Comparison of ENCODE assay signal across 1 cellular context in the genomic region with DNA sequence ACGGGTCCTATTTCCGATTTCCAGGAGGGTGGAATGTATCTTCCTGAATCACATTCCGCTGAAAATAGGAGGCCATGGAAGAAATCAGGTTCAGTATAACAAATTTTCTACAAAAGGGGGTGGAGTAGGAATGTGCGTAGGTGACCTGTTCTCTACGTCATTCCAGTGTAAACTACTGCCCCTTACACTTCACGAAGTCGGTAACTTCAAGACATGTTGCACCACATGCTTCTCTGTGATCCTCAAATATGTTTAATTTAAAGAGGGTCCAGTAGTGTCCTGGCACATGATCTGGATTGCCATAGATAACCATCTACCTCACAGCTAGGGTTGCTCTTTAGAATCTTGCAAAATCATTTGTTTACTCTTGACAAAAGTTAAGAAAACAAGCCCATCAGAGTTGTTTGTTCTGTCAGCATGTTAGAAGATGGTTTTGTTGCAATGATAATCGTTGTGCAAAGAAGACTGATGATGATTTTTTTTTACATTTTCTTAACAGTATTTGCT.
A peak's percentile ranks its signal among the peaks of the same experiment; 100 is the strongest.
TF ChIP-seq lines count a peak whose summit lies in the region.

No MANE protein-coding gene starts in this region.

TF ChIP-seq in HepG2, 621 proteins besides CTCF, POLR2A, EP300 and RAD21 (continued from another document and continues in another):
- TF ChIP-seq, protein P1, sequence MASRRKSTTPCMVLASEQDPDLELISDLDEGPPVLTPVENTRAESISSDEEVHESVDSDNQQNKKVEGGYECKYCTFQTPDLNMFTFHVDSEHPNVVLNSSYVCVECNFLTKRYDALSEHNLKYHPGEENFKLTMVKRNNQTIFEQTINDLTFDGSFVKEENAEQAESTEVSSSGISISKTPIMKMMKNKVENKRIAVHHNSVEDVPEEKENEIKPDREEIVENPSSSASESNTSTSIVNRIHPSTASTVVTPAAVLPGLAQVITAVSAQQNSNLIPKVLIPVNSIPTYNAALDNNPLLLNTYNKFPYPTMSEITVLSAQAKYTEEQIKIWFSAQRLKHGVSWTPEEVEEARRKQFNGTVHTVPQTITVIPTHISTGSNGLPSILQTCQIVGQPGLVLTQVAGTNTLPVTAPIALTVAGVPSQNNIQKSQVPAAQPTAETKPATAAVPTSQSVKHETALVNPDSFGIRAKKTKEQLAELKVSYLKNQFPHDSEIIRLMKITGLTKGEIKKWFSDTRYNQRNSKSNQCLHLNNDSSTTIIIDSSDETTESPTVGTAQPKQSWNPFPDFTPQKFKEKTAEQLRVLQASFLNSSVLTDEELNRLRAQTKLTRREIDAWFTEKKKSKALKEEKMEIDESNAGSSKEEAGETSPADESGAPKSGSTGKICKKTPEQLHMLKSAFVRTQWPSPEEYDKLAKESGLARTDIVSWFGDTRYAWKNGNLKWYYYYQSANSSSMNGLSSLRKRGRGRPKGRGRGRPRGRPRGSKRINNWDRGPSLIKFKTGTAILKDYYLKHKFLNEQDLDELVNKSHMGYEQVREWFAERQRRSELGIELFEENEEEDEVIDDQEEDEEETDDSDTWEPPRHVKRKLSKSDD (CRISPR knock-in tag; IDR thresholded peaks at IDR 0.05; ENCODE audit: low read depth): peak; percentile 99
- TF ChIP-seq ZNF724P (CRISPR knock-in tag; IDR thresholded peaks at IDR 0.05; ENCODE audit: borderline replicate concordance) (no peak), GTF3A (CRISPR knock-in tag; conservative IDR thresholded peaks at IDR 0.05) (no peak), TBX3 (IDR thresholded peaks at IDR 0.05; ENCODE audit: borderline replicate concordance) (peak; percentile 86), YEATS2 (CRISPR knock-in tag; IDR thresholded peaks at IDR 0.05; ENCODE audit: borderline replicate concordance) (peak; percentile 56; the same call in 1 of the 2 replicates), ZNF713 (CRISPR knock-in tag; IDR thresholded peaks at IDR 0.05) (no peak), U2AF2 (IDR thresholded peaks at IDR 0.05; ENCODE audit: low read depth, low read length) (no peak), RCOR2 (CRISPR knock-in tag; IDR thresholded peaks at IDR 0.05) (peak; percentile 97), SALL1 (CRISPR knock-in tag; IDR thresholded peaks at IDR 0.05) (peak; percentile 89; the same call in 1 of the 2 replicates), ZNF652 (CRISPR knock-in tag; IDR thresholded peaks at IDR 0.05; ENCODE audit: borderline replicate concordance, low read depth) (0 out of 2 replicates have a peak, but pooled peaks have one; percentile 46), GATAD1 (CRISPR knock-in tag; IDR thresholded peaks at IDR 0.05) (peak; percentile 44; the same call in 1 of the 2 replicates), PHB2 (IDR thresholded peaks at IDR 0.05; ENCODE audit: partially characterized antibody) (no peak), ZNF232 (CRISPR knock-in tag; IDR thresholded peaks at IDR 0.05; ENCODE audit: borderline replicate concordance) (no peak), AKAP8 (CRISPR knock-in tag; IDR thresholded peaks at IDR 0.05) (no peak), ZNF615 (CRISPR knock-in tag; IDR thresholded peaks at IDR 0.05; ENCODE audit: borderline replicate concordance) (no peak), MAFG (CRISPR knock-in tag; IDR thresholded peaks at IDR 0.05) (no peak), HNF4A (CRISPR knock-in tag; IDR thresholded peaks at IDR 0.05) (peak; percentile 92), TAF15 (IDR thresholded peaks at IDR 0.05; ENCODE audit: low read depth, low read length, poor library complexity, severe bottlenecking) (no peak), SNAI1 (CRISPR knock-in tag; IDR thresholded peaks at IDR 0.05; ENCODE audit: borderline replicate concordance) (no peak), MZF1 (CRISPR knock-in tag; IDR thresholded peaks at IDR 0.05; ENCODE audit: borderline replicate concordance) (no peak), SMAD9 (CRISPR knock-in tag; IDR thresholded peaks at IDR 0.05) (no peak), REPIN1 (CRISPR knock-in tag; IDR thresholded peaks at IDR 0.05; ENCODE audit: borderline replicate concordance, low read depth) (peak; percentile 92), ZNF432 (CRISPR knock-in tag; IDR thresholded peaks at IDR 0.05; ENCODE audit: borderline replicate concordance) (no peak), SATB2 (CRISPR knock-in tag; IDR thresholded peaks at IDR 0.05) (0 out of 2 replicates have a peak, but pooled peaks have one; percentile 32), NRL (CRISPR knock-in tag; IDR thresholded peaks at IDR 0.05; ENCODE audit: borderline replicate concordance) (no peak), ZNF792 (CRISPR knock-in tag; IDR thresholded peaks at IDR 0.05) (peak; percentile 97), ZNF235 (CRISPR knock-in tag; IDR thresholded peaks at IDR 0.05; ENCODE audit: borderline replicate concordance) (no peak), MAFK (conservative IDR thresholded peaks at IDR 0.05 in 1 of 2, IDR thresholded peaks at IDR 0.05 in 1 of 2; ENCODE audit: low read length in 2 of 2) (peak; percentile 0 to 40; a peak in 2 of 4 replicates), SRSF9 (IDR thresholded peaks at IDR 0.05; ENCODE audit: borderline replicate concordance, insufficient read depth, low read depth, low read length, poor library complexity, severe bottlenecking) (no peak), NCOA1 (CRISPR knock-in tag; IDR thresholded peaks at IDR 0.05) (peak; percentile 91; the same call in 1 of the 2 replicates), HHEX (CRISPR knock-in tag; IDR thresholded peaks at IDR 0.05) (peak; percentile 93), ZEB1 (IDR thresholded peaks at IDR 0.05; ENCODE audit: insufficient replicate concordance, low read depth) (peak; percentile 98)
- TF ChIP-seq, protein P2, sequence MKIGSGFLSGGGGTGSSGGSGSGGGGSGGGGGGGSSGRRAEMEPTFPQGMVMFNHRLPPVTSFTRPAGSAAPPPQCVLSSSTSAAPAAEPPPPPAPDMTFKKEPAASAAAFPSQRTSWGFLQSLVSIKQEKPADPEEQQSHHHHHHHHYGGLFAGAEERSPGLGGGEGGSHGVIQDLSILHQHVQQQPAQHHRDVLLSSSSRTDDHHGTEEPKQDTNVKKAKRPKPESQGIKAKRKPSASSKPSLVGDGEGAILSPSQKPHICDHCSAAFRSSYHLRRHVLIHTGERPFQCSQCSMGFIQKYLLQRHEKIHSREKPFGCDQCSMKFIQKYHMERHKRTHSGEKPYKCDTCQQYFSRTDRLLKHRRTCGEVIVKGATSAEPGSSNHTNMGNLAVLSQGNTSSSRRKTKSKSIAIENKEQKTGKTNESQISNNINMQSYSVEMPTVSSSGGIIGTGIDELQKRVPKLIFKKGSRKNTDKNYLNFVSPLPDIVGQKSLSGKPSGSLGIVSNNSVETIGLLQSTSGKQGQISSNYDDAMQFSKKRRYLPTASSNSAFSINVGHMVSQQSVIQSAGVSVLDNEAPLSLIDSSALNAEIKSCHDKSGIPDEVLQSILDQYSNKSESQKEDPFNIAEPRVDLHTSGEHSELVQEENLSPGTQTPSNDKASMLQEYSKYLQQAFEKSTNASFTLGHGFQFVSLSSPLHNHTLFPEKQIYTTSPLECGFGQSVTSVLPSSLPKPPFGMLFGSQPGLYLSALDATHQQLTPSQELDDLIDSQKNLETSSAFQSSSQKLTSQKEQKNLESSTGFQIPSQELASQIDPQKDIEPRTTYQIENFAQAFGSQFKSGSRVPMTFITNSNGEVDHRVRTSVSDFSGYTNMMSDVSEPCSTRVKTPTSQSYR (CRISPR knock-in tag; IDR thresholded peaks at IDR 0.05; ENCODE audit: borderline replicate concordance): peak; percentile 25; the same call in 1 of the 2 replicates
- TF ChIP-seq, protein P3, sequence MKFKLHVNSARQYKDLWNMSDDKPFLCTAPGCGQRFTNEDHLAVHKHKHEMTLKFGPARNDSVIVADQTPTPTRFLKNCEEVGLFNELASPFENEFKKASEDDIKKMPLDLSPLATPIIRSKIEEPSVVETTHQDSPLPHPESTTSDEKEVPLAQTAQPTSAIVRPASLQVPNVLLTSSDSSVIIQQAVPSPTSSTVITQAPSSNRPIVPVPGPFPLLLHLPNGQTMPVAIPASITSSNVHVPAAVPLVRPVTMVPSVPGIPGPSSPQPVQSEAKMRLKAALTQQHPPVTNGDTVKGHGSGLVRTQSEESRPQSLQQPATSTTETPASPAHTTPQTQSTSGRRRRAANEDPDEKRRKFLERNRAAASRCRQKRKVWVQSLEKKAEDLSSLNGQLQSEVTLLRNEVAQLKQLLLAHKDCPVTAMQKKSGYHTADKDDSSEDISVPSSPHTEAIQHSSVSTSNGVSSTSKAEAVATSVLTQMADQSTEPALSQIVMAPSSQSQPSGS (CRISPR knock-in tag; IDR thresholded peaks at IDR 0.05): peak; percentile 94
- TF ChIP-seq, protein P4, sequence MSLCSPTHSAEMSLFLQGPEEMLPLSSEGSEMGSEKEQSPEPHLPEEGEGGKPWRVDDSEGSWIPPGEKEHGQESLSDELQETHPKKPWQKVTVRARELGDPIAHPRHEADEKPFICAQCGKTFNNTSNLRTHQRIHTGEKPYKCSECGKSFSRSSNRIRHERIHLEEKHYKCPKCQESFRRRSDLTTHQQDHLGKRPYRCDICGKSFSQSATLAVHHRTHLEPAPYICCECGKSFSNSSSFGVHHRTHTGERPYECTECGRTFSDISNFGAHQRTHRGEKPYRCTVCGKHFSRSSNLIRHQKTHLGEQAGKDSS (CRISPR knock-in tag; IDR thresholded peaks at IDR 0.05; ENCODE audit: borderline replicate concordance, low read depth): no peak
- TF ChIP-seq, protein P5, sequence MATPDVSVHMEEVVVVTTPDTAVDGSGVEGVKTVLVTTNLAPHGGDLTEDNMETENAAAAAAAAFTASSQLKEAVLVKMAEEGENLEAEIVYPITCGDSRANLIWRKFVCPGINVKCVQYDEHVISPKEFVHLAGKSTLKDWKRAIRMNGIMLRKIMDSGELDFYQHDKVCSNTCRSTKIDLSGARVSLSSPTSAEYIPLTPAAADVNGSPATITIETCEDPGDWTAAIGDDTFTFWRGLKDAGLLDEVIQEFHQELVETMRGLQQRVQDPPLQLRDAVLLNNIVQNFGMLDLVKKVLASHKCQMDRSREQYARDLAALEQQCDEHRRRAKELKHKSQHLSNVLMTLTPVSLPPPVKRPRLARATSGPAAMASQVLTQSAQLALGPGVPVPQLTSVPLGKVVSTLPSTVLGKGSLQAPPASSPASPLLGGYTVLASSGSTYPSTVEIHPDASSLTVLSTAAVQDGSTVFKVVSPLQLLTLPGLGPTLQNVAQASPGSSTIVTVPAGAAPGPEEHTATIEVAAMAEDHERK (CRISPR knock-in tag; IDR thresholded peaks at IDR 0.05; ENCODE audit: low read depth): peak; percentile 43; the same call in 1 of the 2 replicates
- TF ChIP-seq, protein P6, sequence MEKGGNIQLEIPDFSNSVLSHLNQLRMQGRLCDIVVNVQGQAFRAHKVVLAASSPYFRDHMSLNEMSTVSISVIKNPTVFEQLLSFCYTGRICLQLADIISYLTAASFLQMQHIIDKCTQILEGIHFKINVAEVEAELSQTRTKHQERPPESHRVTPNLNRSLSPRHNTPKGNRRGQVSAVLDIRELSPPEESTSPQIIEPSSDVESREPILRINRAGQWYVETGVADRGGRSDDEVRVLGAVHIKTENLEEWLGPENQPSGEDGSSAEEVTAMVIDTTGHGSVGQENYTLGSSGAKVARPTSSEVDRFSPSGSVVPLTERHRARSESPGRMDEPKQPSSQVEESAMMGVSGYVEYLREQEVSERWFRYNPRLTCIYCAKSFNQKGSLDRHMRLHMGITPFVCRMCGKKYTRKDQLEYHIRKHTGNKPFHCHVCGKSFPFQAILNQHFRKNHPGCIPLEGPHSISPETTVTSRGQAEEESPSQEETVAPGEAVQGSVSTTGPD (CRISPR knock-in tag; IDR thresholded peaks at IDR 0.05): no peak
- TF ChIP-seq, protein P7, sequence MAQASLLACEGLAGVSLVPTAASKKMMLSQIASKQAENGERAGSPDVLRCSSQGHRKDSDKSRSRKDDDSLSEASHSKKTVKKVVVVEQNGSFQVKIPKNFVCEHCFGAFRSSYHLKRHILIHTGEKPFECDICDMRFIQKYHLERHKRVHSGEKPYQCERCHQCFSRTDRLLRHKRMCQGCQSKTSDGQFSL (CRISPR knock-in tag; IDR thresholded peaks at IDR 0.05): no peak
- TF ChIP-seq, protein P8, sequence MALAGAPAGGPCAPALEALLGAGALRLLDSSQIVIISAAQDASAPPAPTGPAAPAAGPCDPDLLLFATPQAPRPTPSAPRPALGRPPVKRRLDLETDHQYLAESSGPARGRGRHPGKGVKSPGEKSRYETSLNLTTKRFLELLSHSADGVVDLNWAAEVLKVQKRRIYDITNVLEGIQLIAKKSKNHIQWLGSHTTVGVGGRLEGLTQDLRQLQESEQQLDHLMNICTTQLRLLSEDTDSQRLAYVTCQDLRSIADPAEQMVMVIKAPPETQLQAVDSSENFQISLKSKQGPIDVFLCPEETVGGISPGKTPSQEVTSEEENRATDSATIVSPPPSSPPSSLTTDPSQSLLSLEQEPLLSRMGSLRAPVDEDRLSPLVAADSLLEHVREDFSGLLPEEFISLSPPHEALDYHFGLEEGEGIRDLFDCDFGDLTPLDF (CRISPR knock-in tag; IDR thresholded peaks at IDR 0.05): no peak
- TF ChIP-seq, protein P9, sequence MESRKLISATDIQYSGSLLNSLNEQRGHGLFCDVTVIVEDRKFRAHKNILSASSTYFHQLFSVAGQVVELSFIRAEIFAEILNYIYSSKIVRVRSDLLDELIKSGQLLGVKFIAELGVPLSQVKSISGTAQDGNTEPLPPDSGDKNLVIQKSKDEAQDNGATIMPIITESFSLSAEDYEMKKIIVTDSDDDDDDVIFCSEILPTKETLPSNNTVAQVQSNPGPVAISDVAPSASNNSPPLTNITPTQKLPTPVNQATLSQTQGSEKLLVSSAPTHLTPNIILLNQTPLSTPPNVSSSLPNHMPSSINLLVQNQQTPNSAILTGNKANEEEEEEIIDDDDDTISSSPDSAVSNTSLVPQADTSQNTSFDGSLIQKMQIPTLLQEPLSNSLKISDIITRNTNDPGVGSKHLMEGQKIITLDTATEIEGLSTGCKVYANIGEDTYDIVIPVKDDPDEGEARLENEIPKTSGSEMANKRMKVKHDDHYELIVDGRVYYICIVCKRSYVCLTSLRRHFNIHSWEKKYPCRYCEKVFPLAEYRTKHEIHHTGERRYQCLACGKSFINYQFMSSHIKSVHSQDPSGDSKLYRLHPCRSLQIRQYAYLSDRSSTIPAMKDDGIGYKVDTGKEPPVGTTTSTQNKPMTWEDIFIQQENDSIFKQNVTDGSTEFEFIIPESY (CRISPR knock-in tag; IDR thresholded peaks at IDR 0.05): no peak
